In the genomic region with DNA sequence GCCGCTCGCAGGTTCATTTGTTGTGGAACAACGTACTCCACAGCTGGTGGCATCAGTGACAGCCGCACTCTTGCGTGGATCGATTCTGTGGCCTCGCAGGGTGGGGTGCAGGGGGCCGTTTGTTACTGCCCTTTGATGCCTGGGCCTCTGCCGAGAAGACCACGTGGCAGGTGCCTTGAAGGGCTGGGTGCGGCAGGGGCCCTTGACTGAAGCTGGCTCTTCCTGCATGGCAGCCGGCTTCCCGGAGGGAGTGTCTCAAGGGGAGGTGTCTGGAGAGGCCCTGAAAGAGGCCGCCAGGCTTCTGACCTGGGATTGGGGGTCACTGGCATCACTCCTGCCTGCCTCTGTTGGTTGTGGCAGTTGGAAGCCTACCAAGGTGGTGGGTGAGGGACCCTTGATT, we compare ENCODE assay signal across 26 cellular contexts. TPM values are rescaled to one million over a fixed set of nuclear protein-coding genes. Genes with fewer than 3 reads are reported as not detected.
DNase-seq lines count a peak whose midpoint lies in the region; ATAC-seq, FAIRE-seq and TF ChIP-seq lines count a peak whose summit lies in the region.
"Had no signal": no experiment of that assay in that cellular context is flagged by ENCODE, and none has a peak within 500 bp of the region (broad histone marks: within the 10 kb centered on the region; RNA-seq: fewer than 3 reads in every experiment).

No MANE protein-coding gene starts in this region.

- H3K36me3 ChIP-seq in muscle layer of colon (ENCODE audit: insufficient read depth, low read length) (peaks cover 5% of the 10 kb centered on the region), smooth muscle cell (ENCODE audit: low read depth) (no peaks in the 10 kb centered on the region)

- H3K27me3 ChIP-seq in muscle layer of colon (ENCODE audit: control insufficient read depth in 1 of 2, insufficient read depth in 2 of 2, low read length in 2 of 2) (no peaks in the 10 kb centered on the region), smooth muscle cell (ENCODE audit: low read depth) (no peaks in the 10 kb centered on the region)
- H3K27me3 ChIP-seq: MG63 had no signal

- no peak overlapping the region for H3K4me3 Mint-ChIP-seq in effector memory CD8-positive, alpha-beta T cell
- H3K4me3 Mint-ChIP-seq: activated naive CD8-positive, alpha-beta T cell treated with anti-CD3 and anti-CD28 coated beads for 36 hours; CD4-positive, CD25-positive, alpha-beta regulatory T cell had no signal

- TF ChIP-seq CTCF in smooth muscle cell (IDR thresholded peaks at IDR 0.05; ENCODE audit: borderline replicate concordance, insufficient read depth, poor library complexity, severe bottlenecking) (no peak), lower leg skin (IDR thresholded peaks at IDR 0.05) (no peak)

- H4K20me1 ChIP-seq in smooth muscle cell (ENCODE audit: low read depth): no peaks in the 10 kb centered on the region

- intact Hi-C loops in lower leg skin (cut with DNase I; ENCODE audit: low total_unique reads): no loop called here

- H3K4me1 ChIP-seq in muscle layer of colon (ENCODE audit: insufficient read depth, low read length): peaks cover 26% of the 10 kb centered on the region
- no peaks in the 10 kb centered on the region for H3K4me1 ChIP-seq in smooth muscle cell (ENCODE audit: low read depth)
- H3K4me1 ChIP-seq: HAP-1 had no signal

- no peak for FAIRE-seq in HTR-8/SVneo (lab: Jason Lieb, UNC)
- FAIRE-seq: endometrium, GM12892, RCC 7860 had no signal

- no peak overlapping the region for H3K4me2 ChIP-seq in smooth muscle cell

- 93% methylated on average over 14 of the region's 14 CpGs for WGBS in smooth muscle cell (ENCODE audit: low lambda C conversion rate)
- 83 to 91% methylated on average over 10 to 14 of the region's 14 CpGs for WGBS in lower leg skin, 2 donors

- H3K27ac Mint-ChIP-seq in effector memory CD8-positive, alpha-beta T cell: peak overlapping the region; percentile 46 to 70
- H3K27ac Mint-ChIP-seq: activated naive CD8-positive, alpha-beta T cell treated with anti-CD3 and anti-CD28 coated beads for 36 hours had no signal

- H2AFZ ChIP-seq in smooth muscle cell (ENCODE audit: low read depth): no peak overlapping the region

- no peak overlapping the region for H3K9ac ChIP-seq in muscle layer of colon (ENCODE audit: low read length)
- no peak overlapping the region for H3K9ac ChIP-seq in smooth muscle cell (ENCODE audit: low read depth)

- peaks cover 16% of the 10 kb centered on the region for H3K36me3 Mint-ChIP-seq in effector memory CD8-positive, alpha-beta T cell (ENCODE audit: insufficient read depth)

- no peaks in the 10 kb centered on the region for H3K9me3 Mint-ChIP-seq in effector memory CD8-positive, alpha-beta T cell
- H3K9me3 Mint-ChIP-seq: activated naive CD8-positive, alpha-beta T cell treated with anti-CD3 and anti-CD28 coated beads for 36 hours; CD4-positive, CD25-positive, alpha-beta regulatory T cell had no signal

- ATAC-seq in effector memory CD8-positive, alpha-beta T cell (replicated peaks): no peak
- ATAC-seq in HG02623 (IDR thresholded peaks at IDR 0.05; ENCODE audit: unreplicated experiment): no peak
- ATAC-seq: SK-N-SH treated with all-trans-retinoic acid at 6 μM for 48 hours had no signal

- peaks cover 9% of the 10 kb centered on the region for H3K79me2 ChIP-seq in smooth muscle cell (ENCODE audit: low read depth)

- no peaks in the 10 kb centered on the region for H3K27me3 Mint-ChIP-seq in effector memory CD8-positive, alpha-beta T cell
- H3K27me3 Mint-ChIP-seq: activated naive CD8-positive, alpha-beta T cell treated with anti-CD3 and anti-CD28 coated beads for 36 hours; CD4-positive, CD25-positive, alpha-beta regulatory T cell had no signal

- DNase-seq in NCI-H187 treated with DMSO at 0.1 percent for 48 hours (lab: John Stamatoyannopoulos, UW) (peak; percentile 66), smooth muscle cell (lab: John Stamatoyannopoulos, UW; ENCODE audit: unreplicated experiment) (no peak), NCI-H82 (lab: John Stamatoyannopoulos, UW) (no peak), lower leg skin (ENCODE audit: low spot score in 2 of 2) (no peak), HTR-8/SVneo (ENCODE audit: insufficient read length, low spot score) (no peak)
- DNase-seq in effector memory CD8-positive, alpha-beta T cell: no peak
- DNase-seq: activated naive CD8-positive, alpha-beta T cell treated with anti-CD3 and anti-CD28 coated beads for 36 hours; CD4-positive, CD25-positive, alpha-beta regulatory T cell; DMS53; MG63; NCI-H1436 treated with DMSO at 0.1 percent for 48 hours; NCI-H226; NK-92 treated with Interleukin-12 subunit alpha and Interleukin-12 subunit beta, amount 100 ng/mL, for 24 hours; T-helper 9 cell had no signal

- H3K4me3 ChIP-seq in muscle layer of colon (ENCODE audit: low read depth in 1 of 2, low read length in 2 of 2) (no peak overlapping the region), smooth muscle cell (no peak overlapping the region), lower leg skin (ENCODE audit: low read depth, poor library complexity, severe bottlenecking) (no peak overlapping the region)
- H3K4me3 ChIP-seq: HAP-1, MG63 had no signal

- H3K27ac ChIP-seq in muscle layer of colon (ENCODE audit: low read depth, low read length) (peak overlapping the region; percentile 30), smooth muscle cell (ENCODE audit: low read depth) (peak overlapping the region; percentile 46)
- H3K27ac ChIP-seq: HL-60 had no signal

- H3K9me3 ChIP-seq in muscle layer of colon (ENCODE audit: low read length): no peaks in the 10 kb centered on the region
- H3K9me3 ChIP-seq in smooth muscle cell (replicated peaks; ENCODE audit: low read depth): no peaks in the 10 kb centered on the region
- H3K9me3 ChIP-seq: HAP-1, MG63 had no signal

- TF ChIP-seq POLR2A in lower leg skin (IDR thresholded peaks at IDR 0.05): no peak

- H3K4me1 Mint-ChIP-seq in effector memory CD8-positive, alpha-beta T cell (ENCODE audit: low read depth in 2 of 2): peaks cover 3 to 9% of the 10 kb centered on the region in 2 donors
- H3K4me1 Mint-ChIP-seq: activated naive CD8-positive, alpha-beta T cell treated with anti-CD3 and anti-CD28 coated beads for 36 hours had no signal

- H3F3A ChIP-seq in smooth muscle cell (ENCODE audit: low read depth): no peaks in the 10 kb centered on the region

RNA-seq across cellular contexts. Expression of a gene that starts 43.8 kb away (rescaled TPM):
- 29.1 and 31.5 TPM in 2 replicates for total RNA-seq in smooth muscle cell
- polyA plus RNA-seq in smooth muscle cell: 38.8 and 45.3 TPM in 2 replicates
- 10 to 100 TPM; 38.7 to 73.4 (median 51.5) TPM for total RNA-seq in lower leg skin

RNA-seq across cellular contexts. Expression of a gene that starts 44.2 kb away (rescaled TPM):
- total RNA-seq in smooth muscle cell (4.5 and 7.1 TPM in 2 replicates), lower leg skin (100 to 1,000 TPM; 202 to 426 (median 294) TPM)
- 0.93 and 3.2 TPM in 2 replicates for polyA plus RNA-seq in smooth muscle cell
- total RNA-seq: activated CD8-positive, alpha-beta memory T cell treated with anti-CD3 and anti-CD28 coated beads for 36 hours; activated naive CD8-positive, alpha-beta T cell treated with anti-CD3 and anti-CD28 coated beads for 36 hours; CD4-positive, CD25-positive, alpha-beta regulatory T cell; fibroblast of villous mesenchyme; mucosa of gallbladder; osteocyte had no signal

Comparison
In these comparisons a context has a peak if more than half of its experiments do, and no peak if none do; other contexts are left out.
1. RNA of a gene that starts 44.2 kb away (total RNA-seq): 202 to 426 TPM in lower leg skin; 4.5 to 7.1 TPM in smooth muscle cell; every median in the first group is over 10 times any median in the second.